21 cellular contexts compared by ENCODE assay signal in genomic region chr1:151919246-151919645, GRCh38.
"Had no signal": no experiment of that assay in that cellular context is flagged by ENCODE, and none has a peak within 500 bp of the region (broad histone marks: within the 10 kb centered on the region; RNA-seq: fewer than 3 reads in every experiment).

No MANE protein-coding gene starts in this region.

- H3K27me3 ChIP-seq: sigmoid colon, upper lobe of right lung had no signal

- H3K9me3 ChIP-seq: sigmoid colon, upper lobe of right lung had no signal

- H3K4me1 ChIP-seq: sigmoid colon, upper lobe of right lung had no signal

- H3K4me3 ChIP-seq: coronary artery, sigmoid colon, upper lobe of right lung had no signal

- H3K36me3 ChIP-seq: sigmoid colon, upper lobe of right lung had no signal

- H3K27ac ChIP-seq: coronary artery, sigmoid colon, upper lobe of right lung had no signal

- ATAC-seq: activated CD4-positive, CD25-positive, alpha-beta regulatory T cell treated with anti-CD3 and anti-CD28 coated beads, Interleukin-2, amount 50 U/mL, for 24 hours; activated CD8-positive, alpha-beta T cell treated with anti-CD3 and anti-CD28 coated beads, Interleukin-2, amount 10 ng/mL, durations not matched to agents 7 days and 5 days; activated naive CD8-positive, alpha-beta T cell treated with anti-CD3 and anti-CD28 coated beads, Interleukin-2, amount 50 U/mL, for 24 hours had no signal

- DNase-seq: activated CD4-positive, alpha-beta T cell treated with anti-CD3 and anti-CD28 coated beads, Interleukin-2, amount 10 ng/mL, durations not matched to agents 7 days and 5 days; activated CD8-positive, alpha-beta T cell treated with anti-CD3 and anti-CD28 coated beads, Interleukin-2, amount 10 ng/mL, durations not matched to agents 7 days and 5 days; activated effector memory CD4-positive, alpha-beta T cell treated with Interleukin-2 at 50 U/mL for 16 hours; activated naive CD4-positive, alpha-beta T cell treated with anti-CD3 and anti-CD28 coated beads, Interleukin-2, amount 10 ng/mL, durations not matched to agents 7 days and 5 days; activated naive CD8-positive, alpha-beta T cell treated with anti-CD3 and anti-CD28 coated beads, Interleukin-2, amount 50 U/mL, for 24 hours; activated T-cell treated with anti-CD3 and anti-CD28 coated beads, Interleukin-2, amount 50 U/mL, for 24 hours; anterior cingulate cortex; central memory CD4-positive, alpha-beta T cell; erythroblast; foreskin melanocyte; glutamatergic neuron; hippocampal formation; midbrain; occipital lobe; posterior cingulate gyrus; sigmoid colon; stimulated activated CD4-positive, alpha-beta T cell treated with anti-CD3 and anti-CD28 coated beads, Interleukin-4, amount 100 ng/mL, for 4 hours; stimulated activated naive CD4-positive, alpha-beta T cell; upper lobe of right lung had no signal
